ENCODE assay signal across 28 cellular contexts in genomic region chr14:86257973-86258372, GRCh38.
"Had no signal": no experiment of that assay in that cellular context is flagged by ENCODE, and none has a peak within 500 bp of the region (broad histone marks: within the 10 kb centered on the region; RNA-seq: fewer than 3 reads in every experiment).

No MANE protein-coding gene starts in this region.

- H3K36me3 Mint-ChIP-seq: naive B cell had no signal

- H3K9me3 ChIP-seq: colonic mucosa, esophagus squamous epithelium, gastrocnemius medialis, heart right ventricle, left lung, lower lobe of right lung had no signal

- H3K27me3 ChIP-seq: colonic mucosa, esophagus squamous epithelium, gastrocnemius medialis, heart right ventricle, left lung had no signal

- H3K27ac ChIP-seq: colonic mucosa, epithelial cell of prostate, esophagus squamous epithelium, gastrocnemius medialis, heart right ventricle, left lung, lower lobe of right lung had no signal

- H3K4me3 ChIP-seq: colonic mucosa, esophagus squamous epithelium, gastrocnemius medialis, heart right ventricle, left lung, lower lobe of right lung, mucosa of descending colon had no signal

- H3K27me3 Mint-ChIP-seq: dendritic cell treated with granulocyte-macrophage colony-stimulating factor and Interleukin-4, amounts not matched to agents 40 ng/mL and 50 ng/mL, for 4 days; effector memory CD8-positive, alpha-beta T cell; naive B cell had no signal

- H3K9me3 Mint-ChIP-seq: endodermal cell, naive B cell had no signal

- FAIRE-seq: endometrium, islet of Langerhans, keratinocyte had no signal

- H3K4me3 Mint-ChIP-seq: dendritic cell treated with granulocyte-macrophage colony-stimulating factor and Interleukin-4, amounts not matched to agents 40 ng/mL and 50 ng/mL, for 4 days; effector memory CD8-positive, alpha-beta T cell; endodermal cell; mesothelial cell of epicardium; naive B cell had no signal

- H3K4me1 ChIP-seq: colonic mucosa, esophagus squamous epithelium, gastrocnemius medialis, heart right ventricle, left lung, lower lobe of right lung had no signal

- DNase-seq: colonic mucosa; cortex of kidney; effector CD8-positive, alpha-beta T cell; effector memory CD8-positive, alpha-beta T cell; endodermal cell; erythroblast; esophagus squamous epithelium; foreskin fibroblast; foreskin melanocyte; gastrocnemius medialis; glutamatergic neuron; head of caudate nucleus; heart right ventricle; hippocampal formation; left cardiac atrium; left lung; left ventricle myocardium superior; lower lobe of right lung; mesenchymal stem cell; mucosa of descending colon; naive B cell had no signal

- H3K27ac Mint-ChIP-seq: dendritic cell treated with granulocyte-macrophage colony-stimulating factor and Interleukin-4, amounts not matched to agents 40 ng/mL and 50 ng/mL, for 4 days; effector memory CD8-positive, alpha-beta T cell; endodermal cell; mesothelial cell of epicardium; naive B cell had no signal

- ATAC-seq: effector memory CD8-positive, alpha-beta T cell; esophagus mucosa; gastrocnemius medialis; heart right ventricle; left cardiac atrium; left lung; left ventricle myocardium superior; lower lobe of right lung; mucosa of descending colon had no signal

- H3K36me3 ChIP-seq: colonic mucosa, esophagus squamous epithelium, gastrocnemius medialis, heart right ventricle, left lung, lower lobe of right lung had no signal
